23 cellular contexts compared by ENCODE assay signal in the genomic region with DNA sequence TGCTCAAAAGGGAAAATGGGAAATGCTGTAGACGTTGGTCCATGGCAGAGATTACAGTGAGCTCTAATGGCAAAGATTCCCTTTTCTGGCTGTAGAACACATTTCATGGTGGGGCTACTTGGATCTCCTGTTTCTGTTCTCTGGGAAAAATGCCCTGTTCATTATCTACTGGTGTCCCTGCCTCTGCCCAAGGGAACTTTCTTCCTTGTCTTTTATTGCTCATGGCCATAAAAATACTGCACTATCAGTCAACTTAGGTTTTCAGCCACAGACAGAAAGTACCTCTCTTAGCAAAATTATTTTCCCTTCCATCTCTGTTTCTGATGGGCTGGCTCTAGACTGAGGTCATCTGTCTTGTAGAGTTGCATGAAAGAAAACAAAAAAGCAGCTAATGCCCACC.
DNase-seq lines count a peak whose midpoint lies in the region; ATAC-seq and TF ChIP-seq lines count a peak whose summit lies in the region.
"Had no signal": no experiment of that assay in that cellular context is flagged by ENCODE, and none has a peak within 500 bp of the region (broad histone marks: within the 10 kb centered on the region; RNA-seq: fewer than 3 reads in every experiment).

No MANE protein-coding gene starts in this region.

- intact Hi-C loops in esophagus muscularis mucosa (cut with DNase I) (no loop called here), left colon (cut with DNase I, micrococcal nuclease) (no loop called here)

- peak; percentile 70 for ATAC-seq in left colon
- ATAC-seq in stimulated activated naive B cell treated with anti-CD40 and anti-IgM and Interleukin-4, amounts not matched to agents 10 μg/mL and 1 μg/mL and 100 μg/mL, for 72 hours (replicated peaks): no peak
- ATAC-seq in HG03521 (IDR thresholded peaks at IDR 0.05; ENCODE audit: unreplicated experiment): no peak
- ATAC-seq: GM12878 had no signal

- no peak overlapping the region for H3K27ac ChIP-seq in esophagus muscularis mucosa (replicated peaks in 1 of 4)
- H3K27ac ChIP-seq: BLaER1 had no signal

- 50% methylated on average over 1 of the region's 1 CpG for WGBS in esophagus muscularis mucosa

- H3K9me3 Mint-ChIP-seq in stimulated activated naive B cell treated with anti-CD40 and anti-IgM and Interleukin-4, amounts not matched to agents 10 μg/mL and 1 μg/mL and 100 μg/mL, for 72 hours: no peaks in the 10 kb centered on the region
- H3K9me3 Mint-ChIP-seq: CD4-positive, alpha-beta memory T cell; CD8-positive, alpha-beta memory T cell had no signal

- DNase-seq in esophagus muscularis mucosa (ENCODE audit: extremely low spot score) (peak; percentile 14), left colon (no peak)
- DNase-seq in stimulated activated naive B cell treated with anti-CD40 and anti-IgM and Interleukin-4, amounts not matched to agents 10 μg/mL and 1 μg/mL and 100 μg/mL, for 72 hours: no peak
- DNase-seq in activated CD4-positive, alpha-beta T cell treated with anti-CD3 and anti-CD28 coated beads for 1 hour: no peak
- DNase-seq: 8988T; ACHN; BE2C; C1 segment of cervical spinal cord; CD4-positive, alpha-beta memory T cell; CD4-positive, CD25-positive, alpha-beta regulatory T cell; CD8-positive, alpha-beta memory T cell; COR-L47; DMS 273 treated with DMSO at 0.1 percent for 48 hours; DMS153; DMS53; DMS79; DND-41; EL; GDM1 had no signal

- no peak for TF ChIP-seq EP300 in esophagus muscularis mucosa (IDR thresholded peaks at IDR 0.05)

- no peaks in the 10 kb centered on the region for H3K4me1 Mint-ChIP-seq in stimulated activated naive B cell treated with anti-CD40 and anti-IgM and Interleukin-4, amounts not matched to agents 10 μg/mL and 1 μg/mL and 100 μg/mL, for 72 hours
- H3K4me1 Mint-ChIP-seq: CD14-positive monocyte; CD4-positive, alpha-beta memory T cell; CD4-positive, CD25-positive, alpha-beta regulatory T cell; CD8-positive, alpha-beta memory T cell had no signal

- no peak for TF ChIP-seq CTCF in esophagus muscularis mucosa (IDR thresholded peaks at IDR 0.05)

- H3K27ac Mint-ChIP-seq in stimulated activated naive B cell treated with anti-CD40 and anti-IgM and Interleukin-4, amounts not matched to agents 10 μg/mL and 1 μg/mL and 100 μg/mL, for 72 hours: no peak overlapping the region
- H3K27ac Mint-ChIP-seq: CD14-positive monocyte; CD4-positive, alpha-beta memory T cell; CD4-positive, CD25-positive, alpha-beta regulatory T cell; CD8-positive, alpha-beta memory T cell had no signal

- no peaks in the 10 kb centered on the region for H3K36me3 Mint-ChIP-seq in stimulated activated naive B cell treated with anti-CD40 and anti-IgM and Interleukin-4, amounts not matched to agents 10 μg/mL and 1 μg/mL and 100 μg/mL, for 72 hours
- H3K36me3 Mint-ChIP-seq: CD14-positive monocyte; CD4-positive, alpha-beta memory T cell; CD4-positive, CD25-positive, alpha-beta regulatory T cell; CD8-positive, alpha-beta memory T cell had no signal

- no peak overlapping the region for H3K4me3 Mint-ChIP-seq in stimulated activated naive B cell treated with anti-CD40 and anti-IgM and Interleukin-4, amounts not matched to agents 10 μg/mL and 1 μg/mL and 100 μg/mL, for 72 hours
- H3K4me3 Mint-ChIP-seq: CD14-positive monocyte; CD4-positive, alpha-beta memory T cell; CD4-positive, CD25-positive, alpha-beta regulatory T cell; CD8-positive, alpha-beta memory T cell had no signal

- no peaks in the 10 kb centered on the region for H3K36me3 ChIP-seq in esophagus muscularis mucosa
- H3K36me3 ChIP-seq: BE2C, BLaER1 had no signal

- no peaks in the 10 kb centered on the region for H3K27me3 ChIP-seq in esophagus muscularis mucosa
- H3K27me3 ChIP-seq: BE2C, BLaER1 had no signal

- no peak overlapping the region for H3K4me3 ChIP-seq in esophagus muscularis mucosa
- H3K4me3 ChIP-seq: BLaER1, GM12878 had no signal

- no peak for TF ChIP-seq POLR2A in esophagus muscularis mucosa (IDR thresholded peaks at IDR 0.05; ENCODE audit: low read depth)

- H3K9me3 ChIP-seq in esophagus muscularis mucosa: no peaks in the 10 kb centered on the region
- H3K9me3 ChIP-seq: BE2C, BLaER1 had no signal

- peaks cover 0 to 4% of the 10 kb centered on the region in 2 donors for H3K27me3 Mint-ChIP-seq in stimulated activated naive B cell treated with anti-CD40 and anti-IgM and Interleukin-4, amounts not matched to agents 10 μg/mL and 1 μg/mL and 100 μg/mL, for 72 hours

- no peaks in the 10 kb centered on the region for H3K4me1 ChIP-seq in esophagus muscularis mucosa
- H3K4me1 ChIP-seq: BE2C, BLaER1 had no signal
